In genomic region chr9:30519756-30520155, GRCh38 we compare ENCODE assay signal across 25 cellular contexts.
DNase-seq lines count a peak whose midpoint lies in the region; ATAC-seq, FAIRE-seq and TF ChIP-seq lines count a peak whose summit lies in the region.
"Had no signal": no experiment of that assay in that cellular context is flagged by ENCODE, and none has a peak within 500 bp of the region (broad histone marks: within the 10 kb centered on the region; RNA-seq: fewer than 3 reads in every experiment).

No MANE protein-coding gene starts in this region.

- H3K27ac Mint-ChIP-seq in activated CD4-positive, alpha-beta T cell treated with anti-CD3 and anti-CD28 coated beads for 36 hours = no peak overlapping the region
- no peak overlapping the region for H3K27ac Mint-ChIP-seq in activated CD4-positive, alpha-beta T cell treated with anti-CD3 and anti-CD28 coated beads, Interleukin-2, amount 10 ng/mL, durations not matched to agents 7 days and 5 days
- no peak overlapping the region for H3K27ac Mint-ChIP-seq in stimulated activated effector memory CD8-positive, alpha-beta T cell treated with anti-CD3 and anti-CD28 coated beads, Interleukin-12 subunit alpha, Interleukin-12 subunit beta, amount 100 ng/mL, for 72 hours
- H3K27ac Mint-ChIP-seq: CD4-positive, alpha-beta T cell; endodermal cell had no signal

- ATAC-seq in activated CD4-positive, alpha-beta T cell treated with anti-CD3 and anti-CD28 coated beads for 36 hours = peak; percentile 83
- ATAC-seq in stimulated activated effector memory CD8-positive, alpha-beta T cell treated with anti-CD3 and anti-CD28 coated beads, Interleukin-12 subunit alpha, Interleukin-12 subunit beta, amount 100 ng/mL, for 72 hours = peak; percentile 68
- ATAC-seq: sciatic nerve had no signal

- H3K4me3 ChIP-seq in choroid plexus epithelial cell (ENCODE audit: low read depth, low read length) = no peak overlapping the region
- H3K4me3 ChIP-seq: upper lobe of left lung had no signal

- POLR2A ChIA-PET in activated CD4-positive, alpha-beta T cell treated with anti-CD3 and anti-CD28 coated beads for 36 hours (lab: Charles Lee) = no interaction called here
- POLR2A ChIA-PET in activated CD4-positive, alpha-beta T cell treated with anti-CD3 and anti-CD28 coated beads, Interleukin-2, amount 10 ng/mL, durations not matched to agents 7 days and 5 days (lab: Charles Lee) = no interaction called here

- intact Hi-C loops in activated CD4-positive, alpha-beta T cell treated with anti-CD3 and anti-CD28 coated beads for 36 hours (cut with DNase I, micrococcal nuclease) = no loop called here

- no peaks in the 10 kb centered on the region for H3K27me3 Mint-ChIP-seq in activated CD4-positive, alpha-beta T cell treated with anti-CD3 and anti-CD28 coated beads for 36 hours
- H3K27me3 Mint-ChIP-seq in activated CD4-positive, alpha-beta T cell treated with anti-CD3 and anti-CD28 coated beads, Interleukin-2, amount 10 ng/mL, durations not matched to agents 7 days and 5 days = no peaks in the 10 kb centered on the region
- H3K27me3 Mint-ChIP-seq: CD4-positive, alpha-beta T cell had no signal

- no peaks in the 10 kb centered on the region for H3K4me1 Mint-ChIP-seq in activated CD4-positive, alpha-beta T cell treated with anti-CD3 and anti-CD28 coated beads for 36 hours
- no peaks in the 10 kb centered on the region for H3K4me1 Mint-ChIP-seq in activated CD4-positive, alpha-beta T cell treated with anti-CD3 and anti-CD28 coated beads, Interleukin-2, amount 10 ng/mL, durations not matched to agents 7 days and 5 days
- H3K4me1 Mint-ChIP-seq in stimulated activated effector memory CD8-positive, alpha-beta T cell treated with anti-CD3 and anti-CD28 coated beads, Interleukin-12 subunit alpha, Interleukin-12 subunit beta, amount 100 ng/mL, for 72 hours = no peaks in the 10 kb centered on the region
- H3K4me1 Mint-ChIP-seq: endodermal cell, neural crest cell had no signal

- H3K4me3 Mint-ChIP-seq in activated CD4-positive, alpha-beta T cell treated with anti-CD3 and anti-CD28 coated beads for 36 hours = no peak overlapping the region
- H3K4me3 Mint-ChIP-seq in activated CD4-positive, alpha-beta T cell treated with anti-CD3 and anti-CD28 coated beads, Interleukin-2, amount 10 ng/mL, durations not matched to agents 7 days and 5 days = no peak overlapping the region
- no peak overlapping the region for H3K4me3 Mint-ChIP-seq in stimulated activated effector memory CD8-positive, alpha-beta T cell treated with anti-CD3 and anti-CD28 coated beads, Interleukin-12 subunit alpha, Interleukin-12 subunit beta, amount 100 ng/mL, for 72 hours
- H3K4me3 Mint-ChIP-seq: CD4-positive, alpha-beta T cell; endodermal cell; neural crest cell had no signal

- CTCF ChIA-PET in activated CD4-positive, alpha-beta T cell treated with anti-CD3 and anti-CD28 coated beads for 36 hours (lab: Charles Lee) = no interaction called here
- CTCF ChIA-PET in activated CD4-positive, alpha-beta T cell treated with anti-CD3 and anti-CD28 coated beads, Interleukin-2, amount 10 ng/mL, durations not matched to agents 7 days and 5 days (lab: Charles Lee) = no interaction called here

- FAIRE-seq in RCC 7860 (lab: Jason Lieb, UNC) = no peak
- FAIRE-seq: G401.6, GM18507, HTR-8/SVneo had no signal

- no peak for DNase-seq in activated CD4-positive, alpha-beta T cell treated with anti-CD3 and anti-CD28 coated beads for 36 hours
- DNase-seq in activated CD4-positive, alpha-beta T cell treated with anti-CD3 and anti-CD28 coated beads, Interleukin-2, amount 10 ng/mL, durations not matched to agents 7 days and 5 days = no peak
- peak; percentile 27 for DNase-seq in RCC 7860 (ENCODE audit: low spot score)
- peak; percentile 31 for DNase-seq in choroid plexus epithelial cell (ENCODE audit: low read depth)
- DNase-seq in stimulated activated effector memory CD8-positive, alpha-beta T cell treated with anti-CD3 and anti-CD28 coated beads, Interleukin-12 subunit alpha, Interleukin-12 subunit beta, amount 100 ng/mL, for 72 hours (ENCODE audit: low spot score in 2 of 2) = no peak
- no peak for DNase-seq in NCI-H69 (lab: John Stamatoyannopoulos, UW)
- no peak for DNase-seq in DMS79 (lab: John Stamatoyannopoulos, UW)
- no peak for DNase-seq in NCI-H82 (lab: John Stamatoyannopoulos, UW)
- DNase-seq: 8988T; activated CD4-positive, alpha-beta T cell treated with anti-CD3 and anti-CD28 coated beads, Interleukin-2, amount 50 U/mL, for 4 hours; activated effector memory CD4-positive, alpha-beta T cell treated with anti-CD3 and anti-CD28 coated beads, Interleukin-2, amount 50 U/mL, for 16 hours; CD4-positive, alpha-beta T cell; cortex of kidney; DMS 273 treated with DMSO at 0.1 percent for 48 hours; endodermal cell; islet precursor cell; NCI-H146; NCI-H526; T-helper 9 cell; upper lobe of left lung had no signal

- no peak for TF ChIP-seq CTCF in choroid plexus epithelial cell (conservative IDR thresholded peaks at IDR 0.05; ENCODE audit: low read depth, low read length)

- no peaks in the 10 kb centered on the region for H3K9me3 Mint-ChIP-seq in activated CD4-positive, alpha-beta T cell treated with anti-CD3 and anti-CD28 coated beads for 36 hours (ENCODE audit: low read depth)
- H3K9me3 Mint-ChIP-seq in activated CD4-positive, alpha-beta T cell treated with anti-CD3 and anti-CD28 coated beads, Interleukin-2, amount 10 ng/mL, durations not matched to agents 7 days and 5 days = no peaks in the 10 kb centered on the region
- H3K9me3 Mint-ChIP-seq in stimulated activated effector memory CD8-positive, alpha-beta T cell treated with anti-CD3 and anti-CD28 coated beads, Interleukin-12 subunit alpha, Interleukin-12 subunit beta, amount 100 ng/mL, for 72 hours = peaks cover 6% of the 10 kb centered on the region
- H3K9me3 Mint-ChIP-seq: CD4-positive, alpha-beta T cell had no signal

- no peaks in the 10 kb centered on the region for H3K36me3 Mint-ChIP-seq in activated CD4-positive, alpha-beta T cell treated with anti-CD3 and anti-CD28 coated beads for 36 hours (ENCODE audit: low read depth)
- H3K36me3 Mint-ChIP-seq in activated CD4-positive, alpha-beta T cell treated with anti-CD3 and anti-CD28 coated beads, Interleukin-2, amount 10 ng/mL, durations not matched to agents 7 days and 5 days (ENCODE audit: low read depth) = no peaks in the 10 kb centered on the region
- no peaks in the 10 kb centered on the region for H3K36me3 Mint-ChIP-seq in stimulated activated effector memory CD8-positive, alpha-beta T cell treated with anti-CD3 and anti-CD28 coated beads, Interleukin-12 subunit alpha, Interleukin-12 subunit beta, amount 100 ng/mL, for 72 hours

Comparison
In these comparisons a context has a peak if more than half of its experiments do, and no peak if none do; other contexts are left out.
1. DNase-seq: peak in RCC 7860 (single experiment) and choroid plexus epithelial cell (single experiment); none in activated CD4-positive, alpha-beta T cell treated with anti-CD3 and anti-CD28 coated beads for 36 hours (single experiment), activated CD4-positive, alpha-beta T cell treated with anti-CD3 and anti-CD28 coated beads, Interleukin-2, amount 10 ng/mL, durations not matched to agents 7 days and 5 days (single experiment), stimulated activated effector memory CD8-positive, alpha-beta T cell treated with anti-CD3 and anti-CD28 coated beads, Interleukin-12 subunit alpha, Interleukin-12 subunit beta, amount 100 ng/mL, for 72 hours (0 of 2), NCI-H69 (single experiment), DMS79 (single experiment) and NCI-H82 (single experiment).